In genomic region chr11:64291746-64292457, GRCh38 we compare ENCODE assay signal across 10 cellular contexts. TPM values are rescaled to one million over a fixed set of nuclear protein-coding genes. Genes with fewer than 3 reads are reported as not detected.
DNase-seq lines count a peak whose midpoint lies in the region; ATAC-seq and TF ChIP-seq lines count a peak whose summit lies in the region.
"Had no signal": no experiment of that assay in that cellular context is flagged by ENCODE, and none has a peak within 500 bp of the region (broad histone marks: within the 10 kb centered on the region; RNA-seq: fewer than 3 reads in every experiment).

No MANE protein-coding gene starts in this region.

- POLR2A ChIA-PET in A673 (lab: Charles Lee; ENCODE audit: low non-redundant PET) (no interaction called here), IMR-90 (lab: Charles Lee; ENCODE audit: unreplicated experiment) (no interaction called here), HEK293T (lab: Yijun Ruan, JAX) (interaction anchor here (0.9 to 1.0 kb wide), 2 partner anchors 26 to 497 kb away, joined by 3 read pairs; partner anchors contain the start of genes PRDX5 and TRMT112)
- POLR2A ChIA-PET in naive thymus-derived CD4-positive, alpha-beta T cell (lab: Charles Lee), result interaction anchor here (1.3 kb wide), 1 partner anchor 106 kb away, joined by 6 read pairs; the partner anchor contains the start of gene STIP1

- no peaks in the 10 kb centered on the region for H3K9me3 ChIP-seq in A673 (ENCODE audit: low read depth, low read length, poor library complexity, severe bottlenecking)
- H3K9me3 ChIP-seq in IMR-90 (ENCODE audit: control insufficient read depth, insufficient read depth, low read length), result no peaks in the 10 kb centered on the region
- no peaks in the 10 kb centered on the region for H3K9me3 ChIP-seq in naive thymus-derived CD4-positive, alpha-beta T cell (ENCODE audit: control insufficient read depth in 2 of 3, low read length in 3 of 3)

- peak overlapping the region; percentile 72 for H2AFZ ChIP-seq in IMR-90 (replicated peaks; ENCODE audit: low read length, poor library complexity)

- no peak overlapping the region for H4K8ac ChIP-seq in IMR-90 (ENCODE audit: low read depth in 2 of 2, low read length in 2 of 2)

- H3K56ac ChIP-seq in IMR-90 (ENCODE audit: extremely low read depth, insufficient read depth, low read length), result no peak overlapping the region

- H2BK15ac ChIP-seq in IMR-90 (ENCODE audit: low read depth, low read length), result no peak overlapping the region

- H2BK120ac ChIP-seq in IMR-90 (ENCODE audit: low read depth, low read length), result no peak overlapping the region

- no TSS peak for BruUV-seq in A673 (replicated peaks; lab: Mats Ljungman, UMichigan)
- BruUV-seq in IMR-90 (replicated peaks; lab: Mats Ljungman, UMichigan), result no TSS peak

- H4K91ac ChIP-seq in IMR-90 (ENCODE audit: insufficient read depth, low read depth, low read length), result no peak overlapping the region

- no peak overlapping the region for H3K27ac ChIP-seq in A673 (ENCODE audit: low read depth, low read length, poor library complexity, severe bottlenecking)
- H3K27ac ChIP-seq in IMR-90 (ENCODE audit: insufficient read depth, low read length), result no peak overlapping the region
- no peak overlapping the region for H3K27ac ChIP-seq in naive thymus-derived CD4-positive, alpha-beta T cell (ENCODE audit: low read depth, low read length)

- no peak for TF ChIP-seq RAD21 in IMR-90 (IDR thresholded peaks at IDR 0.05; ENCODE audit: low read length)

- H3K79me1 ChIP-seq in IMR-90 (ENCODE audit: low read depth in 1 of 2, low read length in 2 of 2), result peaks cover 0 to 4% of the 10 kb centered on the region in 2 experiments; a peak in 1 of 4 replicates

- peaks cover 5% of the 10 kb centered on the region; the same call in 1 of the 2 replicates for H4K20me1 ChIP-seq in IMR-90 (ENCODE audit: insufficient read depth, low read length)

- in situ Hi-C loops in IMR-90 (cut with MboI; ENCODE audit: low sequenced_read_pairs), result no loop called here

- 2% methylated on average over 56 of the region's 96 CpGs; no CpG with 5 or more reads in 1 of the 2 experiments for WGBS in IMR-90 (ENCODE audit: extremely low coverage in 2 of 2, insufficient read length in 1 of 2), 2 experiments

- no peak overlapping the region for H4K5ac ChIP-seq in IMR-90 (ENCODE audit: low read depth, low read length)

- H3K14ac ChIP-seq in IMR-90 (replicated peaks; ENCODE audit: low read depth, low read length), result no peak overlapping the region

- H2AK9ac ChIP-seq in IMR-90 (replicated peaks; ENCODE audit: low read depth, low read length, poor library complexity), result no peak overlapping the region

- H3K27ac Mint-ChIP-seq in effector memory CD8-positive, alpha-beta T cell, result no peak overlapping the region
- H3K27ac Mint-ChIP-seq in naive thymus-derived CD4-positive, alpha-beta T cell, result no peak overlapping the region

- H2BK20ac ChIP-seq in IMR-90 (ENCODE audit: low read depth, low read length), result no peak overlapping the region

- H3K27me3 Mint-ChIP-seq in effector memory CD8-positive, alpha-beta T cell, result peaks cover 47 to 59% of the 10 kb centered on the region in 2 donors
- peaks cover 39 to 57% (median 43%) of the 10 kb centered on the region in 5 donors for H3K27me3 Mint-ChIP-seq in naive thymus-derived CD4-positive, alpha-beta T cell

- no peak overlapping the region for H3K4ac ChIP-seq in IMR-90 (ENCODE audit: low read depth, low read length)

- peaks cover 35% of the 10 kb centered on the region for H3K27me3 ChIP-seq in A673 (replicated peaks; ENCODE audit: insufficient read depth, low read depth, low read length, poor library complexity)
- peaks cover 66% of the 10 kb centered on the region for H3K27me3 ChIP-seq in IMR-90 (ENCODE audit: control insufficient read depth, insufficient read depth, low read length)
- peaks cover 0 to 11% of the 10 kb centered on the region in 2 donors for H3K27me3 ChIP-seq in naive thymus-derived CD4-positive, alpha-beta T cell (ENCODE audit: control insufficient read depth in 2 of 2, insufficient read depth in 2 of 2, low read length in 2 of 2)

- no peak overlapping the region for H3K23ac ChIP-seq in IMR-90 (ENCODE audit: low read depth, low read length)

- H3K4me3 ChIP-seq in A673 (ENCODE audit: low read depth, low read length, poor library complexity, severe bottlenecking), result peak overlapping the region; percentile 46
- peak overlapping the region; percentile 24 for H3K4me3 ChIP-seq in IMR-90 (ENCODE audit: insufficient read depth, low read depth, low read length)
- H3K4me3 ChIP-seq in naive thymus-derived CD4-positive, alpha-beta T cell (ENCODE audit: low read length), result no peak overlapping the region

- H3K4me1 ChIP-seq in A673 (ENCODE audit: insufficient read depth, low read length, poor library complexity, severe bottlenecking) (peaks cover 8% of the 10 kb centered on the region), IMR-90 (ENCODE audit: control insufficient read depth, insufficient read depth, low read length) (peaks cover 4% of the 10 kb centered on the region; the same call in 1 of the 2 replicates)
- no peaks in the 10 kb centered on the region for H3K4me1 ChIP-seq in naive thymus-derived CD4-positive, alpha-beta T cell (ENCODE audit: control insufficient read depth in 2 of 2, insufficient read depth in 2 of 2, low read length in 2 of 2)

- TF ChIP-seq CTCF in A673 (conservative IDR thresholded peaks at IDR 0.05; ENCODE audit: low read depth, low read length) (no peak), IMR-90 (conservative IDR thresholded peaks at IDR 0.05; ENCODE audit: low read depth, low read length) (no peak)

- no peak overlapping the region for H3K9ac ChIP-seq in IMR-90 (ENCODE audit: low read depth, low read length)

- intact Hi-C loops in A673 (cut with micrococcal nuclease; ENCODE audit: unreplicated experiment), result no loop called here
- intact Hi-C loops in IMR-90 (cut with micrococcal nuclease), result no loop called here
- intact Hi-C loops in naive thymus-derived CD4-positive, alpha-beta T cell (cut with micrococcal nuclease), result loop anchor here in 1 of 2 donors (1.0 kb wide), 1 partner anchor 9 kb away; no protein-coding TSS in a partner anchor

- CTCF ChIA-PET in A673 (lab: Charles Lee), result interaction anchor here (1.5 kb wide), 1 partner anchor 9 kb away, joined by 5 read pairs; no protein-coding TSS in a partner anchor
- CTCF ChIA-PET in IMR-90 (lab: Yijun Ruan, JAX), result interaction anchor here (1.1 kb wide), 1 partner anchor 9 kb away, joined by 5 read pairs; no protein-coding TSS in a partner anchor
- CTCF ChIA-PET in naive thymus-derived CD4-positive, alpha-beta T cell (lab: Charles Lee), result no interaction called here
- CTCF ChIA-PET in HEK293T (lab: Yijun Ruan, JAX), result interaction anchor here (0.8 kb wide), 1 partner anchor 10 kb away, joined by 3 read pairs; no protein-coding TSS in a partner anchor

- no peaks in the 10 kb centered on the region for H3K9me3 Mint-ChIP-seq in effector memory CD8-positive, alpha-beta T cell
- peaks cover 0 to 2% (median 0%) of the 10 kb centered on the region in 11 donors for H3K9me3 Mint-ChIP-seq in naive thymus-derived CD4-positive, alpha-beta T cell

- no peak for TF ChIP-seq POLR2A in IMR-90 (IDR thresholded peaks at IDR 0.05; ENCODE audit: low read depth, low read length)

- H3K4me2 ChIP-seq in IMR-90 (ENCODE audit: low read depth, low read length), result peak overlapping the region; percentile 45

- peaks cover under 1 to 7% of the 10 kb centered on the region in 2 donors for H3K4me1 Mint-ChIP-seq in effector memory CD8-positive, alpha-beta T cell (ENCODE audit: low read depth in 2 of 2)
- peaks cover 6 to 12% (median 8%) of the 10 kb centered on the region in 7 donors for H3K4me1 Mint-ChIP-seq in naive thymus-derived CD4-positive, alpha-beta T cell

- H3K36me3 ChIP-seq in A673 (ENCODE audit: insufficient read depth, low read length, poor library complexity, severe bottlenecking), result no peaks in the 10 kb centered on the region
- no peaks in the 10 kb centered on the region for H3K36me3 ChIP-seq in IMR-90 (ENCODE audit: control insufficient read depth, insufficient read depth, low read length)
- H3K36me3 ChIP-seq in naive thymus-derived CD4-positive, alpha-beta T cell (ENCODE audit: control insufficient read depth in 2 of 3, insufficient read depth in 3 of 3, low read length in 3 of 3), result no peaks in the 10 kb centered on the region

- dilution Hi-C loops in IMR-90 (cut with HindIII; ENCODE audit: low sequenced_read_pairs, unreplicated experiment), result no loop called here

- peak; percentile 31 for ATAC-seq in IMR-90 (ENCODE audit: low read depth)
- peak; percentile 75 for ATAC-seq in effector memory CD8-positive, alpha-beta T cell (replicated peaks)
- peak; percentile 57 for ATAC-seq in naive thymus-derived CD4-positive, alpha-beta T cell
- ATAC-seq in HG03571 (IDR thresholded peaks at IDR 0.05; ENCODE audit: unreplicated experiment), result no peak

- DNase-seq in A673 (ENCODE audit: low spot score) (no peak), IMR-90 (no peak), HEK293T (ENCODE audit: extremely low spot score) (no peak), NCI-H446 treated with DMSO at 0.1 percent for 48 hours (lab: John Stamatoyannopoulos, UW) (no peak), NCI-H1436 (lab: John Stamatoyannopoulos, UW) (no peak)
- DNase-seq in effector memory CD8-positive, alpha-beta T cell, result no peak
- peak in 3 of 9 donors; percentile 25 to 28 (median 27) for DNase-seq in naive thymus-derived CD4-positive, alpha-beta T cell
- DNase-seq: DMS 273 treated with DMSO at 0.1 percent for 48 hours had no signal

- H2BK5ac ChIP-seq in IMR-90 (ENCODE audit: low read depth, low read length, poor library complexity, severe bottlenecking), result no peak overlapping the region

- H3K4me3 Mint-ChIP-seq in effector memory CD8-positive, alpha-beta T cell, result peak overlapping the region in 1 of 2 donors; percentile 68
- peak overlapping the region in 3 of 10 donors; percentile 57 to 83 (median 77) for H3K4me3 Mint-ChIP-seq in naive thymus-derived CD4-positive, alpha-beta T cell

- H3K9me1 ChIP-seq in IMR-90 (ENCODE audit: insufficient read depth, low read length), result no peaks in the 10 kb centered on the region

- H2AK5ac ChIP-seq in IMR-90 (ENCODE audit: low read depth, low read length), result no peak overlapping the region

- peaks cover 15% of the 10 kb centered on the region for H3K36me3 Mint-ChIP-seq in effector memory CD8-positive, alpha-beta T cell (ENCODE audit: insufficient read depth)
- peaks cover 0 to 3% (median 0%) of the 10 kb centered on the region in 5 donors for H3K36me3 Mint-ChIP-seq in naive thymus-derived CD4-positive, alpha-beta T cell

- no peak overlapping the region for H3K18ac ChIP-seq in IMR-90 (ENCODE audit: low read depth, low read length)

RNA-seq across cellular contexts. Expression of gene KCNK4, which starts 0.8 kb away (rescaled TPM):
- 0.26 TPM in 1 of 2 replicates, not detected in the other for total RNA-seq in A673 (2021)
- total RNA-seq in IMR-90 (2012; rRNA removed), result not detected in 2 replicates
- not detected in 2 replicates for polyA plus RNA-seq in IMR-90 (2012; rRNA removed)
- 0.05 TPM in 1 of 2 replicates, not detected in the other for polyA plus RNA-seq in IMR-90 (2012; cell fraction: cytosol; rRNA removed)
- 0.22 and 0.38 TPM in 2 replicates for polyA plus RNA-seq in IMR-90 (2012; cell fraction: nucleus; rRNA removed; ENCODE audit: low replicate concordance)
- total RNA-seq in naive thymus-derived CD4-positive, alpha-beta T cell, result under 1 TPM in 1 of 5 experiments, not detected in 4; 0.42 TPM
- polyA plus RNA-seq in naive thymus-derived CD4-positive, alpha-beta T cell, result not detected
- total RNA-seq: myocyte had no signal

RNA-seq across cellular contexts. Expression of gene GPR137, which starts 6.3 kb away (rescaled TPM):
- total RNA-seq in A673 (2021) (47.9 and 56.6 TPM in 2 replicates), IMR-90 (2012; rRNA removed) (2.8 and 3.6 TPM in 2 replicates)
- 26.0 and 31.8 TPM in 2 replicates for polyA plus RNA-seq in IMR-90 (2012; rRNA removed)
- 21.0 and 34.1 TPM in 2 replicates for polyA plus RNA-seq in IMR-90 (2012; cell fraction: cytosol; rRNA removed)
- polyA plus RNA-seq in IMR-90 (2012; cell fraction: nucleus; rRNA removed; ENCODE audit: low replicate concordance), result 40.1 and 102 TPM in 2 replicates
- total RNA-seq in naive thymus-derived CD4-positive, alpha-beta T cell, result 10 to 100 TPM; 25.2 to 45.9 (median 34.3) TPM
- 1 to 10 TPM; 4.9 to 5.4 TPM for polyA plus RNA-seq in naive thymus-derived CD4-positive, alpha-beta T cell

RNA-seq across cellular contexts. Expression of gene BAD, which starts 7.4 kb away (rescaled TPM):
- total RNA-seq in A673 (2021) (48.4 and 62.2 TPM in 2 replicates), IMR-90 (2012; rRNA removed) (27.5 and 30.3 TPM in 2 replicates)
- 68.0 and 88.6 TPM in 2 replicates for polyA plus RNA-seq in IMR-90 (2012; rRNA removed)
- polyA plus RNA-seq in IMR-90 (2012; cell fraction: cytosol; rRNA removed), result 47.7 and 81.8 TPM in 2 replicates
- polyA plus RNA-seq in IMR-90 (2012; cell fraction: nucleus; rRNA removed; ENCODE audit: low replicate concordance), result 24.4 and 39.1 TPM in 2 replicates
- total RNA-seq in naive thymus-derived CD4-positive, alpha-beta T cell, result 10 to 100 TPM; 17.5 to 41.1 (median 22.7) TPM
- 10 to 100 TPM; 40.3 TPM for polyA plus RNA-seq in naive thymus-derived CD4-positive, alpha-beta T cell

RNA-seq across cellular contexts. Expression of gene CATSPERZ, which starts 8.3 kb away (rescaled TPM):
- total RNA-seq in A673 (2021) (1.4 TPM in 1 of 2 replicates, not detected in the other), IMR-90 (2012; rRNA removed) (not detected in 2 replicates)
- polyA plus RNA-seq in IMR-90 (2012; rRNA removed), result not detected in 2 replicates
- polyA plus RNA-seq in IMR-90 (2012; cell fraction: cytosol; rRNA removed), result 0.40 TPM in 1 of 2 replicates, not detected in the other
- polyA plus RNA-seq in IMR-90 (2012; cell fraction: nucleus; rRNA removed; ENCODE audit: low replicate concordance), result 0.34 TPM in 1 of 2 replicates, not detected in the other
- under 1 TPM in 1 of 5 experiments, not detected in 4; 0.60 TPM for total RNA-seq in naive thymus-derived CD4-positive, alpha-beta T cell
- not detected for polyA plus RNA-seq in naive thymus-derived CD4-positive, alpha-beta T cell
- total RNA-seq: myocyte had no signal

RNA-seq across cellular contexts. Expression of gene ESRRA, which starts 13.4 kb away (rescaled TPM):
- total RNA-seq in A673 (2021), result 56.2 and 63.8 TPM in 2 replicates
- total RNA-seq in IMR-90 (2012; rRNA removed), result 10.2 and 10.3 TPM in 2 replicates
- 15.0 and 15.8 TPM in 2 replicates for polyA plus RNA-seq in IMR-90 (2012; rRNA removed)
- polyA plus RNA-seq in IMR-90 (2012; cell fraction: cytosol; rRNA removed), result 18.8 and 20.4 TPM in 2 replicates
- polyA plus RNA-seq in IMR-90 (2012; cell fraction: nucleus; rRNA removed; ENCODE audit: low replicate concordance), result 16.3 and 44.0 TPM in 2 replicates
- 10 to 100 TPM; 23.7 to 42.0 (median 27.9) TPM for total RNA-seq in naive thymus-derived CD4-positive, alpha-beta T cell
- polyA plus RNA-seq in naive thymus-derived CD4-positive, alpha-beta T cell, result 10 to 100 TPM in 1 of 2 donors, 1 to 10 TPM in 1; 5.3 to 12.9 TPM

Comparison
In these comparisons a context has a peak if more than half of its experiments do, and no peak if none do; other contexts are left out.
1. POLR2A ChIA-PET loops: an anchor here in naive thymus-derived CD4-positive, alpha-beta T cell (1.3 kb wide) and HEK293T (0.9 to 1.0 kb wide); none called in A673 and IMR-90.